1 cellular context compared by ENCODE assay signal in the genomic region with DNA sequence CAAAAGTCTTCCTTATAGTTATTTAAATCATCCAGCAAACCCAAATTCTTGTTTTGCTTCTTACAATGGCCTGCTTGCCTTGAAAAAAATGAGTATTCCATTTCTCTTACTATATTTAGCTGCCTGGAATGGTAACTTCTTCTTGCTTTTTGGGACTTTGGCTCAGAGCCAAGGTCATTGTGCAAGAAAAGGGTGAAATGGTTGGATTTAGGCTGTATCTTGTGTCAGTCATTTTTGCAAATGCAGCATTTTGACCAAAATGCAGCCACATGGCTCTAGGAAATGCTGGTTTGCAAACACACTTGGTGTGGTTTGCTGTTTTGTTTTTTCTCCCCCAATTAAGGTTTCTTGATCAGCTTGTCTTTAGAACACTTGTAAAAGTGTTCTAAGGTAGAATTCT.
TF ChIP-seq lines count a peak whose summit lies in the region.

No MANE protein-coding gene starts in this region.

TF ChIP-seq in GM23338, 12 proteins besides CTCF, POLR2A, EP300 and RAD21 (continued from another document):
- TF ChIP-seq REST (IDR thresholded peaks at IDR 0.05; ENCODE audit: unreplicated experiment) (no peak), POLR2AphosphoS5 (IDR thresholded peaks at IDR 0.05; ENCODE audit: low read depth) (no peak), ZNF462 (CRISPR knock-in tag; IDR thresholded peaks at IDR 0.05) (no peak), CREB1 (CRISPR knock-in tag; IDR thresholded peaks at IDR 0.05; ENCODE audit: low read depth) (no peak), EZH2phosphoT487 (IDR thresholded peaks at IDR 0.05; ENCODE audit: unreplicated experiment) (no peak), ZNF114 (CRISPR knock-in tag; IDR thresholded peaks at IDR 0.05) (no peak)
- TF ChIP-seq, protein P1, sequence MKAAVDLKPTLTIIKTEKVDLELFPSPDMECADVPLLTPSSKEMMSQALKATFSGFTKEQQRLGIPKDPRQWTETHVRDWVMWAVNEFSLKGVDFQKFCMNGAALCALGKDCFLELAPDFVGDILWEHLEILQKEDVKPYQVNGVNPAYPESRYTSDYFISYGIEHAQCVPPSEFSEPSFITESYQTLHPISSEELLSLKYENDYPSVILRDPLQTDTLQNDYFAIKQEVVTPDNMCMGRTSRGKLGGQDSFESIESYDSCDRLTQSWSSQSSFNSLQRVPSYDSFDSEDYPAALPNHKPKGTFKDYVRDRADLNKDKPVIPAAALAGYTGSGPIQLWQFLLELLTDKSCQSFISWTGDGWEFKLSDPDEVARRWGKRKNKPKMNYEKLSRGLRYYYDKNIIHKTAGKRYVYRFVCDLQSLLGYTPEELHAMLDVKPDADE (IDR thresholded peaks at IDR 0.05): no peak
